ENCODE assay signal across 1 cellular context in genomic region chr17:48494335-48494734, GRCh38.
TF ChIP-seq lines count a peak whose summit lies in the region.

No MANE protein-coding gene starts in this region.

TF ChIP-seq in endothelial cell of umbilical vein, 7 proteins besides CTCF, POLR2A, EP300 and RAD21:
- TF ChIP-seq MYC (IDR thresholded peaks at IDR 0.05; ENCODE audit: low read depth, low read length): no peak
- no peak for TF ChIP-seq MAX (IDR thresholded peaks at IDR 0.05; ENCODE audit: insufficient read depth, insufficient read length)
- TF ChIP-seq EZH2 (IDR thresholded peaks at IDR 0.05; ENCODE audit: borderline replicate concordance, low read depth, low read length, severe bottlenecking): no peak
- TF ChIP-seq FOS (IDR thresholded peaks at IDR 0.05; ENCODE audit: borderline replicate concordance, insufficient read depth, low read length): peak; percentile 46
- TF ChIP-seq POLR2AphosphoS5 (IDR thresholded peaks at IDR 0.05; ENCODE audit: insufficient read depth, low read depth, low read length): no peak
